Comparison of ENCODE assay signal across 8 cellular contexts in the genomic region with DNA sequence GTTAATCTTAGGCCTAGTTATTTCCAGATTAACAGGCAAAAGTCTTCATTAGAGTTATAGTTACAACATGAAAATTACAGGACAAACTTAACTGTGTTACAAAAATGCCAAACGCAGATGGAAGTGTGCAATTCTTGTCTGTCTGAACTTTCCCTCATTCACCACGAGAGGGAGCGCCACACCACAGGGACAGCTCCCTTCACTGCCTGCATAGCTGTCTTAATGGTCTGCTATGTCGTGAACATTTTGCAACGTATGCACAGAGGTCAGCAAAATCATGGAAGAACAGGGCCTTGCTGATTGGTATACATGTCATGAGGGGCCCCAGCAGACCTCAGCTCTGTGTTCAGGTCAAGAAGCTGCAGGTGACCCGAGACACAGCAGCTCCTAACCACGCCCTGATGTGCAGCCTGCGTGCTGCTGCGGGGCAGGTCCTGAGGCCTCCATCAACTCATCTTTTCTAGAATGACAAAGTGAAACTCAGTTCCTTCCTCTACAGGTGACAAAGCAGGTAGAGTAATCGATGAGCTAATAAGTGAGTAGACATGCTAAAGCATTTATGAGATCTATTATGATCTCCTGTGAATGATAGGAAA.
DNase-seq lines count a peak whose midpoint lies in the region; ATAC-seq and TF ChIP-seq lines count a peak whose summit lies in the region.
"Had no signal": no experiment of that assay in that cellular context is flagged by ENCODE, and none has a peak within 500 bp of the region (broad histone marks: within the 10 kb centered on the region; RNA-seq: fewer than 3 reads in every experiment).

No MANE protein-coding gene starts in this region.

- DNase-seq in NCI-H226: peak; percentile 6
- DNase-seq in activated B cell treated with CpG ODN at 0.5 μM for 24 hours: peak; percentile 37
- DNase-seq in caudate nucleus (lab: John Stamatoyannopoulos, UW): peak in 56 of 61 donors; percentile 6 to 83 (median 42)
- peak; percentile 49 for DNase-seq in kidney glomerular epithelial cell (lab: John Stamatoyannopoulos, UW)
- DNase-seq in stimulated activated CD4-positive, alpha-beta T cell treated with anti-CD3 and anti-CD28 coated beads, Interleukin-2, amount 100 ng/mL, for 48 hours: peak; percentile 47 to 54

- H3K4me1 Mint-ChIP-seq in activated B cell treated with CpG ODN at 0.5 μM for 24 hours: peaks cover 8% of the 10 kb centered on the region

- H3K36me3 Mint-ChIP-seq in activated B cell treated with CpG ODN at 0.5 μM for 24 hours (ENCODE audit: low read depth): no peaks in the 10 kb centered on the region

- no peaks in the 10 kb centered on the region for H3K27me3 Mint-ChIP-seq in activated B cell treated with CpG ODN at 0.5 μM for 24 hours

- POLR2A ChIA-PET in activated B cell treated with CpG ODN at 0.5 μM for 24 hours (lab: Charles Lee): interaction anchor here (0.6 to 1.4 kb wide), 5 partner anchors 49 to 299 kb away, joined by 3 to 6 read pairs (median 3); no protein-coding TSS in a partner anchor

- TF ChIP-seq CTCF in activated B cell treated with CpG ODN at 0.5 μM for 24 hours (IDR thresholded peaks at IDR 0.05): peak; percentile 79

- H3K27ac Mint-ChIP-seq in activated B cell treated with CpG ODN at 0.5 μM for 24 hours: no peak overlapping the region

- H3K4me3 Mint-ChIP-seq in activated B cell treated with CpG ODN at 0.5 μM for 24 hours: no peak overlapping the region

- intact Hi-C loops in activated B cell treated with CpG ODN at 0.5 μM for 24 hours (cut with micrococcal nuclease): loop anchor here (1.0 to 5.0 kb wide), 10 partner anchors 44 to 882 kb away; no protein-coding TSS in a partner anchor

- ATAC-seq in GM18498 (IDR thresholded peaks at IDR 0.05; ENCODE audit: unreplicated experiment) (peak; percentile 90), HG03095 (IDR thresholded peaks at IDR 0.05; ENCODE audit: unreplicated experiment) (peak; percentile 66), activated B cell treated with CpG ODN at 0.5 μM for 24 hours (ENCODE audit: low read depth) (peak; percentile 99)

- CTCF ChIA-PET in activated B cell treated with CpG ODN at 0.5 μM for 24 hours (lab: Charles Lee): interaction anchor here (0.6 to 2.2 kb wide), 34 partner anchors 10 to 882 kb away, joined by 3 to 47 read pairs (median 4); a partner anchor contains a TSS

- peaks cover 10% of the 10 kb centered on the region for H3K9me3 Mint-ChIP-seq in activated B cell treated with CpG ODN at 0.5 μM for 24 hours

- H3K27ac ChIP-seq in caudate nucleus (ENCODE audit: low read depth, low read length): no peak overlapping the region
- H3K27ac ChIP-seq: skin epidermis had no signal
